8 cellular contexts compared by ENCODE assay signal in the genomic region with DNA sequence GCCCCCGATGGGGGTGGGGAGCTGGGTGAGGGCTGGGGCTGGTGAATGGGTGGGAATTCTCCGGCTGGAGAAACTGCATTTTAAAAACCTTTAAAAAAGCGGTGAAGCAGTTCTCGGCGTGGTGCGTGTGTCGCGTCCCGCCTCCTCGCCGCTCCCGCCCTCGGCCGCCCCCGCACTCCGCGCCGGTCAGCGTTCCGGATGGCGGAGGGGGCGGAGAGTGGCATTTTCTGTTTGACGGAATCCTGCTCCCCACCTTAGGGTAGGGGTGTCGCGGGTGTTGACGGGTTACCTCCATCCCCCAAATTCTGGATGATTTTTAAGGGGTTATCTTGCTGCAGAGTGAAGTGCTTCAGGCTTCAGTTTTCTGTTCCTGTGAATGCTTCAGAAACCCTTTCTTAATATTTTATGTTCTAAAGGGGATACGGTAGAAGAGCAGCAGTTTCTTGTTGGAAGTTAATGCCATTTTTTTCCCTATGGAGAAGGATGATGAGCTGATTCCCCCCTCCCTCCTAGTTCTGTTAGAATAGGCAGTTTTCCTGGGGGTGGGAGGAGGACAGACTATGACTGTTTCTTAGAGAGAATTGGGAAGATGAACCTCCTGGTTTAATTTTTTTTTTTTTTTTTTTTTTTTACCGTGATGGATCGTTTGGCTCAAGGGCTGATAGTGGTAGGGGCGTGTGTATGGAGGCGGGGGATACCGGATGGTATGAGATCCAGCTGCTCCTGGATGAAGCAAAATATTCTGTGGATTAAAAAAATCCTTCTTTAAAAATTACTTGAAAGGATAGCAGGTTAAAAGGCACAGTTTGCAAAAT. TPM values are rescaled to one million over a fixed set of nuclear protein-coding genes. Genes with fewer than 3 reads are reported as not detected.
A peak's percentile ranks its signal among the peaks of the same experiment; 100 is the strongest.
DNase-seq lines count a peak whose midpoint lies in the region; TF ChIP-seq lines count a peak whose summit lies in the region.

No MANE protein-coding gene starts in this region.

- peak overlapping the region; percentile 87 for H3K4me3 ChIP-seq in WI38 (ENCODE audit: low read depth, low read length)
- peak overlapping the region; percentile 85 for H3K4me3 ChIP-seq in choroid plexus epithelial cell (ENCODE audit: low read depth, low read length)

- POLR2A ChIA-PET in GM10248 (lab: Yijun Ruan, JAX), result interaction anchor here (0.7 kb wide), 1 partner anchor 360 kb away, joined by 11 read pairs; no protein-coding TSS in a partner anchor

- DNase-seq in GM10248 (ENCODE audit: extremely low spot score) (peak; percentile 76), H4 (ENCODE audit: low spot score) (peak; percentile 20), Kasumi-1 (lab: John Stamatoyannopoulos, UW) (peak; percentile 59 to 67), choroid plexus epithelial cell (ENCODE audit: low read depth) (peak; percentile 36), left kidney (ENCODE audit: low read depth, low spot score) (peak; percentile 87), KG1 (lab: John Stamatoyannopoulos, UW) (no peak)
- DNase-seq in stimulated activated CD4-positive, alpha-beta T cell treated with anti-CD3 and anti-CD28 coated beads, Interleukin-2, amount 100 ng/mL, for 48 hours, result peak; percentile 37 to 42

- CTCF ChIA-PET in GM10248 (lab: Yijun Ruan, JAX), result no interaction called here

- TF ChIP-seq CTCF in GM10248 (IDR thresholded peaks at IDR 0.05; ENCODE audit: control extremely low read depth, extremely low read depth, low read depth, missing control alignments) (no peak), WI38 (IDR thresholded peaks at IDR 0.05; ENCODE audit: low read depth, low read length) (no peak), choroid plexus epithelial cell (conservative IDR thresholded peaks at IDR 0.05; ENCODE audit: low read depth, low read length) (no peak)

RNA-seq across cellular contexts. Expression of gene ABI2, which starts 0.7 kb away (rescaled TPM):
- 31.4 and 31.8 TPM in 2 replicates for total RNA-seq in H4 (2014; rRNA removed; shearing (Covaris generic))
